15 cellular contexts compared by ENCODE assay signal in genomic region chr2:20652141-20652540, GRCh38. TPM values are rescaled to one million over a fixed set of nuclear protein-coding genes. Genes with fewer than 3 reads are reported as not detected.
DNase-seq lines count a peak whose midpoint lies in the region; ATAC-seq and TF ChIP-seq lines count a peak whose summit lies in the region.
"Had no signal": no experiment of that assay in that cellular context is flagged by ENCODE, and none has a peak within 500 bp of the region (broad histone marks: within the 10 kb centered on the region; RNA-seq: fewer than 3 reads in every experiment).

No MANE protein-coding gene starts in this region.

- peaks cover 3% of the 10 kb centered on the region for H3K27me3 Mint-ChIP-seq in activated T-helper 17 cell treated with anti-CD3 and anti-CD28 coated beads, Interleukin-2, amount 50 U/mL, for 72 hours
- H3K27me3 Mint-ChIP-seq in type B pancreatic cell = peaks cover 26% of the 10 kb centered on the region

- H3K27ac Mint-ChIP-seq in activated T-helper 17 cell treated with anti-CD3 and anti-CD28 coated beads, Interleukin-2, amount 50 U/mL, for 72 hours = no peak overlapping the region
- H3K27ac Mint-ChIP-seq in type B pancreatic cell = peak overlapping the region; percentile 14

- TF ChIP-seq CTCF in type B pancreatic cell (conservative IDR thresholded peaks at IDR 0.05) (no peak), uterus (IDR thresholded peaks at IDR 0.05) (no peak)

- peak overlapping the region; percentile 81 for H3K4me3 Mint-ChIP-seq in activated T-helper 17 cell treated with anti-CD3 and anti-CD28 coated beads, Interleukin-2, amount 50 U/mL, for 72 hours
- H3K4me3 Mint-ChIP-seq in type B pancreatic cell = peak overlapping the region; percentile 65

- H3K4me1 ChIP-seq in muscle layer of colon (ENCODE audit: insufficient read depth, low read length) (peaks cover 39% of the 10 kb centered on the region), uterus (peaks cover 0 to 20% of the 10 kb centered on the region in 2 donors)

- no peak overlapping the region for H3K9ac ChIP-seq in muscle layer of colon (ENCODE audit: low read length)

- H3K36me3 Mint-ChIP-seq in activated T-helper 17 cell treated with anti-CD3 and anti-CD28 coated beads, Interleukin-2, amount 50 U/mL, for 72 hours (ENCODE audit: low read depth) = no peaks in the 10 kb centered on the region
- no peaks in the 10 kb centered on the region for H3K36me3 Mint-ChIP-seq in type B pancreatic cell

- H3K27me3 ChIP-seq in muscle layer of colon (ENCODE audit: control insufficient read depth in 1 of 2, insufficient read depth in 2 of 2, low read length in 2 of 2) (no peaks in the 10 kb centered on the region), uterus (no peaks in the 10 kb centered on the region)
- H3K27me3 ChIP-seq: ovary, testis had no signal

- peak overlapping the region; percentile 94 for H3K27ac ChIP-seq in muscle layer of colon (ENCODE audit: low read depth, low read length)
- no peak overlapping the region for H3K27ac ChIP-seq in uterus

- H3K9me3 Mint-ChIP-seq in activated T-helper 17 cell treated with anti-CD3 and anti-CD28 coated beads, Interleukin-2, amount 50 U/mL, for 72 hours = no peaks in the 10 kb centered on the region
- H3K9me3 Mint-ChIP-seq in type B pancreatic cell = no peaks in the 10 kb centered on the region
- H3K9me3 Mint-ChIP-seq: dendritic cell treated with granulocyte-macrophage colony-stimulating factor and Interleukin-4, amounts not matched to agents 40 ng/mL and 50 ng/mL, for 4 days; T-helper 2 cell treated with Interferon-gamma antibody and Interleukin-4, amounts not matched to agents 5 μg/mL and 100 μg/mL, for 36 hours had no signal

- DNase-seq in Right ventricle myocardium inferior (ENCODE audit: missing footprints) (peak; percentile 55), left cardiac atrium (no peak), type B pancreatic cell (ENCODE audit: extremely low spot score, unreplicated experiment) (no peak), uterus (no peak)
- DNase-seq: NCI-H526 treated with DMSO at 0.1 percent for 48 hours had no signal

- intact Hi-C loops in Right ventricle myocardium inferior (cut with DNase I) (no loop called here), left cardiac atrium (cut with DNase I) (no loop called here), uterus (cut with DNase I; ENCODE audit: low total_unique reads) (no loop called here)

- H3K4me1 Mint-ChIP-seq in activated T-helper 17 cell treated with anti-CD3 and anti-CD28 coated beads, Interleukin-2, amount 50 U/mL, for 72 hours = peaks cover 14% of the 10 kb centered on the region
- peaks cover 26% of the 10 kb centered on the region for H3K4me1 Mint-ChIP-seq in type B pancreatic cell (ENCODE audit: unreplicated experiment)

- H3K4me3 ChIP-seq in muscle layer of colon (ENCODE audit: low read depth in 1 of 2, low read length in 2 of 2) (no peak overlapping the region), uterus (no peak overlapping the region)

- no peaks in the 10 kb centered on the region for H3K9me3 ChIP-seq in muscle layer of colon (ENCODE audit: low read length)
- no peaks in the 10 kb centered on the region for H3K9me3 ChIP-seq in uterus
- H3K9me3 ChIP-seq: HAP-1, ovary, testis had no signal

- H3K36me3 ChIP-seq in muscle layer of colon (ENCODE audit: insufficient read depth, low read length) = peaks cover under 1% of the 10 kb centered on the region
- H3K36me3 ChIP-seq in uterus = no peaks in the 10 kb centered on the region
- H3K36me3 ChIP-seq: HAP-1, ovary had no signal

- TF ChIP-seq POLR2A in uterus (IDR thresholded peaks at IDR 0.05) = no peak

- ATAC-seq in Right ventricle myocardium inferior = no peak
- ATAC-seq in left cardiac atrium = no peak
- ATAC-seq in activated T-helper 17 cell treated with anti-CD3 and anti-CD28 coated beads, Interleukin-2, amount 50 U/mL, for 72 hours (replicated peaks) = no peak
- ATAC-seq in HG03280 (IDR thresholded peaks at IDR 0.05; ENCODE audit: unreplicated experiment) = no peak
- no peak for ATAC-seq in GM18909 (IDR thresholded peaks at IDR 0.05; ENCODE audit: poor library complexity, unreplicated experiment)

RNA-seq across cellular contexts. Expression of gene HS1BP3, which starts 1.2 kb away (rescaled TPM):
- total RNA-seq in Right ventricle myocardium inferior = 20.1 TPM
- 10 to 100 TPM; 19.8 to 21.4 TPM for total RNA-seq in left cardiac atrium
- 10 to 100 TPM in 1 of 2 donors, 1 to 10 TPM in 1; 8.9 to 10.7 TPM for total RNA-seq in activated T-helper 17 cell treated with anti-CD3 and anti-CD28 coated beads, Interleukin-2, amount 50 U/mL, for 72 hours
- 22.1 and 24.3 TPM in 2 replicates for total RNA-seq in type B pancreatic cell (ENCODE audit: low replicate concordance)
- total RNA-seq in uterus = 10 to 100 TPM in 3 of 4 donors, 1 to 10 TPM in 1; 7.1 to 41.8 (median 28.4) TPM

RNA-seq across cellular contexts. Expression of gene GDF7, which starts 14.8 kb away (rescaled TPM):
- 0.46 TPM for total RNA-seq in Right ventricle myocardium inferior
- 1 to 10 TPM in 1 of 2 donors, under 1 TPM in 1; 0.32 to 4.8 TPM for total RNA-seq in left cardiac atrium
- under 1 TPM; 0.02 to 0.48 TPM for total RNA-seq in activated T-helper 17 cell treated with anti-CD3 and anti-CD28 coated beads, Interleukin-2, amount 50 U/mL, for 72 hours
- 0.31 and 24.3 TPM in 2 replicates for total RNA-seq in type B pancreatic cell (ENCODE audit: low replicate concordance)
- total RNA-seq in uterus = 10 to 100 TPM in 1 of 4 donors, 1 to 10 TPM in 3; 1.5 to 45.6 (median 5.4) TPM
- total RNA-seq: RPMI7951 had no signal
